ENCODE assay signal across 1 cellular context in the genomic region with DNA sequence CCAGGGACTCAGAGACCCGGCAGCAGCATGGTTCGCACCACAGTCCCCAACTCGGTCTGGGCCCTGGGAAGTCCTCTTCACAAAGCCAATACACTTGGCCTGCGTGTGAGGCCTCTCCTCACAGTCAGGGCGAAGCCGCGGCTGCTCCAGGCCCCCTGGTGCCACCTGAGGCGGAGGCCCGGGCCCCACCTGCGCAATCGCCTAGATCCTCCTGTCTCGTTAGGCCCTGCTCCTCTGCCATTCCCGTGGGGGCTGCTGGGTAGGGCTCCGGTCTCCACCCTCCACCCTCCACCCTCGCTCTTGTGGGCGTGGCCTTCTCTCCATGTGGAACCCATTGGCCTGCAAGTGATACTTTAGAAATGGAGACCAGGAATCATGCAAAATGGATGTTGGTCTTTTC.
TF ChIP-seq lines count a peak whose summit lies in the region.

No MANE protein-coding gene starts in this region.

TF ChIP-seq in GM23338, 12 proteins besides CTCF, POLR2A, EP300 and RAD21 (continued from another document):
- TF ChIP-seq, protein P1, sequence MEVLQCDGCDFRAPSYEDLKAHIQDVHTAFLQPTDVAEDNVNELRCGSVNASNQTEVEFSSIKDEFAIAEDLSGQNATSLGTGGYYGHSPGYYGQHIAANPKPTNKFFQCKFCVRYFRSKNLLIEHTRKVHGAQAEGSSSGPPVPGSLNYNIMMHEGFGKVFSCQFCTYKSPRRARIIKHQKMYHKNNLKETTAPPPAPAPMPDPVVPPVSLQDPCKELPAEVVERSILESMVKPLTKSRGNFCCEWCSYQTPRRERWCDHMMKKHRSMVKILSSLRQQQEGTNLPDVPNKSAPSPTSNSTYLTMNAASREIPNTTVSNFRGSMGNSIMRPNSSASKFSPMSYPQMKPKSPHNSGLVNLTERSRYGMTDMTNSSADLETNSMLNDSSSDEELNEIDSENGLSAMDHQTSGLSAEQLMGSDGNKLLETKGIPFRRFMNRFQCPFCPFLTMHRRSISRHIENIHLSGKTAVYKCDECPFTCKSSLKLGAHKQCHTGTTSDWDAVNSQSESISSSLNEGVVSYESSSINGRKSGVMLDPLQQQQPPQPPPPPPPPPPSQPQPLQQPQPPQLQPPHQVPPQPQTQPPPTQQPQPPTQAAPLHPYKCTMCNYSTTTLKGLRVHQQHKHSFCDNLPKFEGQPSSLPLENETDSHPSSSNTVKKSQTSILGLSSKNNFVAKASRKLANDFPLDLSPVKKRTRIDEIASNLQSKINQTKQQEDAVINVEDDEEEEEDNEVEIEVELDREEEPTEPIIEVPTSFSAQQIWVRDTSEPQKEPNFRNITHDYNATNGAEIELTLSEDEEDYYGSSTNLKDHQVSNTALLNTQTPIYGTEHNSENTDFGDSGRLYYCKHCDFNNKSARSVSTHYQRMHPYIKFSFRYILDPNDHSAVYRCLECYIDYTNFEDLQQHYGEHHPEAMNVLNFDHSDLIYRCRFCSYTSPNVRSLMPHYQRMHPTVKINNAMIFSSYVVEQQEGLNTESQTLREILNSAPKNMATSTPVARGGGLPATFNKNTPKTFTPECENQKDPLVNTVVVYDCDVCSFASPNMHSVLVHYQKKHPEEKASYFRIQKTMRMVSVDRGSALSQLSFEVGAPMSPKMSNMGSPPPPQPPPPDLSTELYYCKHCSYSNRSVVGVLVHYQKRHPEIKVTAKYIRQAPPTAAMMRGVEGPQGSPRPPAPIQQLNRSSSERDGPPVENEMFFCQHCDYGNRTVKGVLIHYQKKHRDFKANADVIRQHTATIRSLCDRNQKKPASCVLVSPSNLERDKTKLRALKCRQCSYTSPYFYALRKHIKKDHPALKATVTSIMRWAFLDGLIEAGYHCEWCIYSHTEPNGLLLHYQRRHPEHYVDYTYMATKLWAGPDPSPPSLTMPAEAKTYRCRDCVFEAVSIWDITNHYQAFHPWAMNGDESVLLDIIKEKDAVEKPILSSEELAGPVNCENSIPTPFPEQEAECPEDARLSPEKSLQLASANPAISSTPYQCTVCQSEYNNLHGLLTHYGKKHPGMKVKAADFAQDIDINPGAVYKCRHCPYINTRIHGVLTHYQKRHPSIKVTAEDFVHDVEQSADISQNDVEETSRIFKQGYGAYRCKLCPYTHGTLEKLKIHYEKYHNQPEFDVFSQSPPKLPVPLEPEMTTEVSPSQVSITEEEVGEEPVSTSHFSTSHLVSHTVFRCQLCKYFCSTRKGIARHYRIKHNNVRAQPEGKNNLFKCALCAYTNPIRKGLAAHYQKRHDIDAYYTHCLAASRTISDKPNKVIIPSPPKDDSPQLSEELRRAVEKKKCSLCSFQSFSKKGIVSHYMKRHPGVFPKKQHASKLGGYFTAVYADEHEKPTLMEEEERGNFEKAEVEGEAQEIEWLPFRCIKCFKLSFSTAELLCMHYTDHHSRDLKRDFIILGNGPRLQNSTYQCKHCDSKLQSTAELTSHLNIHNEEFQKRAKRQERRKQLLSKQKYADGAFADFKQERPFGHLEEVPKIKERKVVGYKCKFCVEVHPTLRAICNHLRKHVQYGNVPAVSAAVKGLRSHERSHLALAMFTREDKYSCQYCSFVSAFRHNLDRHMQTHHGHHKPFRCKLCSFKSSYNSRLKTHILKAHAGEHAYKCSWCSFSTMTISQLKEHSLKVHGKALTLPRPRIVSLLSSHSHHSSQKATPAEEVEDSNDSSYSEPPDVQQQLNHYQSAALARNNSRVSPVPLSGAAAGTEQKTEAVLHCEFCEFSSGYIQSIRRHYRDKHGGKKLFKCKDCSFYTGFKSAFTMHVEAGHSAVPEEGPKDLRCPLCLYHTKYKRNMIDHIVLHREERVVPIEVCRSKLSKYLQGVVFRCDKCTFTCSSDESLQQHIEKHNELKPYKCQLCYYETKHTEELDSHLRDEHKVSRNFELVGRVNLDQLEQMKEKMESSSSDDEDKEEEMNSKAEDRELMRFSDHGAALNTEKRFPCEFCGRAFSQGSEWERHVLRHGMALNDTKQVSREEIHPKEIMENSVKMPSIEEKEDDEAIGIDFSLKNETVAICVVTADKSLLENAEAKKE (CRISPR knock-in tag; IDR thresholded peaks at IDR 0.05): no peak
